In genomic region chr20:3745686-3746173, GRCh38 we compare ENCODE assay signal across 2 cellular contexts.
TF ChIP-seq lines count a peak whose summit lies in the region.

No MANE protein-coding gene starts in this region.

TF ChIP-seq in A549, 52 proteins besides CTCF, POLR2A, EP300 and RAD21:
- TF ChIP-seq E2F6 (IDR thresholded peaks at IDR 0.05; ENCODE audit: borderline replicate concordance, low read depth) (no peak), CBX2 (IDR thresholded peaks at IDR 0.05; ENCODE audit: borderline replicate concordance, low read depth) (no peak), EHF (CRISPR knock-in tag; IDR thresholded peaks at IDR 0.05) (no peak), ESRRA (IDR thresholded peaks at IDR 0.05; ENCODE audit: borderline replicate concordance, low read length) (no peak), FOXS1 (CRISPR knock-in tag; IDR thresholded peaks at IDR 0.05) (no peak), MAX (IDR thresholded peaks at IDR 0.05) (no peak), HES2 (IDR thresholded peaks at IDR 0.05) (no peak)

TF ChIP-seq in K562, 482 proteins besides CTCF, POLR2A, EP300 and RAD21:
- TF ChIP-seq ZNF644 (tag; IDR thresholded peaks at IDR 0.05; ENCODE audit: low read depth) (no peak), NBN (IDR thresholded peaks at IDR 0.05; ENCODE audit: low read depth) (no peak), ZNF232 (CRISPR knock-in tag; IDR thresholded peaks at IDR 0.05) (no peak), SIRT6 (IDR thresholded peaks at IDR 0.05; ENCODE audit: low read depth, low read length) (no peak), ZNF398 (CRISPR knock-in tag; IDR thresholded peaks at IDR 0.05) (no peak), FOXM1 (IDR thresholded peaks at IDR 0.05; ENCODE audit: low read depth) (no peak), FOXM1 (CRISPR knock-in tag; IDR thresholded peaks at IDR 0.05; ENCODE audit: low read depth) (no peak), PRMT5 (CRISPR knock-in tag; IDR thresholded peaks at IDR 0.05) (no peak), TRIM24 (IDR thresholded peaks at IDR 0.05) (no peak), NFE2L1 (tag; IDR thresholded peaks at IDR 0.05; ENCODE audit: borderline replicate concordance, low read depth) (no peak), MAFK (IDR thresholded peaks at IDR 0.05; ENCODE audit: low read length) (no peak), SFPQ (IDR thresholded peaks at IDR 0.05; ENCODE audit: low read depth, low read length) (no peak), ZFPM2 (CRISPR knock-in tag; IDR thresholded peaks at IDR 0.05) (no peak), RCOR1 (IDR thresholded peaks at IDR 0.05; ENCODE audit: borderline replicate concordance in 1 of 2, low read depth in 2 of 2, low read length in 2 of 2) (no peak)
